9 cellular contexts compared by ENCODE assay signal in genomic region chr10:91925022-91925320, GRCh38. TPM values are rescaled to one million over a fixed set of nuclear protein-coding genes. Genes with fewer than 3 reads are reported as not detected.
DNase-seq lines count a peak whose midpoint lies in the region; ATAC-seq and TF ChIP-seq lines count a peak whose summit lies in the region.
"Had no signal": no experiment of that assay in that cellular context is flagged by ENCODE, and none has a peak within 500 bp of the region (broad histone marks: within the 10 kb centered on the region; RNA-seq: fewer than 3 reads in every experiment).

No MANE protein-coding gene starts in this region.

- H3K9me3 ChIP-seq in Loucy (ENCODE audit: insufficient read depth, low read depth, low read length) (no peaks in the 10 kb centered on the region), colonic mucosa (no peaks in the 10 kb centered on the region)

- H3K4me1 ChIP-seq in Loucy (ENCODE audit: insufficient read depth, low read length, poor library complexity, severe bottlenecking) (peaks cover 56% of the 10 kb centered on the region), colonic mucosa (peaks cover 7% of the 10 kb centered on the region)

- H3K27ac Mint-ChIP-seq in CD14-positive monocyte, result peak overlapping the region in 1 of 7 donors; percentile 15
- H3K27ac Mint-ChIP-seq in naive thymus-derived CD8-positive, alpha-beta T cell, result peak overlapping the region in 4 of 10 donors; percentile 15 to 97 (median 58)

- peak overlapping the region; percentile 99 for H3K4me2 ChIP-seq in Loucy (ENCODE audit: low read depth, low read length, poor library complexity, severe bottlenecking)

- H3K9ac ChIP-seq in Loucy (ENCODE audit: low read depth, low read length, poor library complexity, severe bottlenecking) (peak overlapping the region; percentile 96), colonic mucosa (ENCODE audit: low read depth in 2 of 2, low read length in 2 of 2) (peak overlapping the region; percentile 1 to 28)

- no peaks in the 10 kb centered on the region; the same call in 1 of the 2 replicates for H3F3A ChIP-seq in Loucy (ENCODE audit: low read depth)

- H3K27me3 Mint-ChIP-seq in CD14-positive monocyte (ENCODE audit: low read depth in 3 of 3), result peaks cover 0 to 3% (median 0%) of the 10 kb centered on the region in 3 donors
- H3K27me3 Mint-ChIP-seq in naive thymus-derived CD8-positive, alpha-beta T cell, result no peaks in the 10 kb centered on the region

- H3K36me3 Mint-ChIP-seq in CD14-positive monocyte, result peaks cover 5 to 14% of the 10 kb centered on the region in 2 donors
- peaks cover 0 to 17% (median 4%) of the 10 kb centered on the region in 3 donors for H3K36me3 Mint-ChIP-seq in naive thymus-derived CD8-positive, alpha-beta T cell

- no peak overlapping the region for H3K27ac ChIP-seq in colonic mucosa

- H3K36me3 ChIP-seq in Loucy (ENCODE audit: insufficient read depth, low read length), result no peaks in the 10 kb centered on the region
- no peaks in the 10 kb centered on the region for H3K36me3 ChIP-seq in colonic mucosa

- DNase-seq in CD14-positive monocyte (ENCODE audit: low spot score) (no peak), colonic mucosa (no peak), occipital lobe (lab: John Stamatoyannopoulos, UW) (no peak), NCI-H524 treated with DMSO at 0.1 percent for 48 hours (lab: John Stamatoyannopoulos, UW) (no peak)
- no peak for DNase-seq in naive thymus-derived CD8-positive, alpha-beta T cell
- no peak for DNase-seq in activated CD4-positive, CD25-positive, alpha-beta regulatory T cell treated with anti-CD3 and anti-CD28 coated beads, Interleukin-2, amount 50 U/mL, for 72 hours
- DNase-seq: NCI-H1105 treated with DMSO at 0.1 percent for 48 hours had no signal

- H4K20me1 ChIP-seq in Loucy (ENCODE audit: insufficient read depth, low read length, poor library complexity, severe bottlenecking), result peaks cover 50% of the 10 kb centered on the region

- H3K79me2 ChIP-seq in Loucy (ENCODE audit: insufficient read depth, low read length), result peaks cover 70% of the 10 kb centered on the region

- POLR2A ChIA-PET in naive thymus-derived CD8-positive, alpha-beta T cell (lab: Charles Lee), result interaction anchor here (1.3 kb wide), 1 partner anchor 923 kb away, joined by 6 read pairs; the partner anchor contains the start of gene EXOC6

- no peak overlapping the region for H2AFZ ChIP-seq in Loucy (ENCODE audit: low read length)

- peaks cover 41% of the 10 kb centered on the region for H3K4me1 Mint-ChIP-seq in CD14-positive monocyte
- peaks cover 22 to 56% (median 49%) of the 10 kb centered on the region in 4 donors for H3K4me1 Mint-ChIP-seq in naive thymus-derived CD8-positive, alpha-beta T cell

- H3K27me3 ChIP-seq in Loucy (ENCODE audit: insufficient read depth, low read length, poor library complexity, severe bottlenecking), result no peaks in the 10 kb centered on the region
- H3K27me3 ChIP-seq in colonic mucosa, result no peaks in the 10 kb centered on the region

- intact Hi-C loops in CD14-positive monocyte (cut with micrococcal nuclease) (loop anchor here in 1 of 2 donors (5.0 kb wide), 1 partner anchor 128 kb away; the partner anchor contains the start of gene TNKS2), colonic mucosa (cut with DNase I) (no loop called here)

- no peak for ATAC-seq in naive thymus-derived CD8-positive, alpha-beta T cell
- no peak for ATAC-seq in GM21619 (IDR thresholded peaks at IDR 0.05; ENCODE audit: unreplicated experiment)

- no peaks in the 10 kb centered on the region for H3K9me2 ChIP-seq in Loucy (replicated peaks; ENCODE audit: low read depth, low read length)

- H3K9me3 Mint-ChIP-seq in CD14-positive monocyte, result peaks cover 0 to 4% (median 2%) of the 10 kb centered on the region in 7 donors
- H3K9me3 Mint-ChIP-seq in naive thymus-derived CD8-positive, alpha-beta T cell, result peaks cover 0 to 1% (median 0%) of the 10 kb centered on the region in 9 donors

- H3K4me3 Mint-ChIP-seq in CD14-positive monocyte, result peak overlapping the region; percentile 86 to 95
- H3K4me3 Mint-ChIP-seq in naive thymus-derived CD8-positive, alpha-beta T cell, result peak overlapping the region; percentile 88 to 100 (median 94)

- no peak for TF ChIP-seq CTCF in CD14-positive monocyte (IDR thresholded peaks at IDR 0.05)
- TF ChIP-seq CTCF in Loucy (conservative IDR thresholded peaks at IDR 0.05; ENCODE audit: low read length), result no peak
- no peak for TF ChIP-seq CTCF in colonic mucosa (IDR thresholded peaks at IDR 0.05)

- H3K4me3 ChIP-seq in Loucy (ENCODE audit: low read length, poor library complexity, severe bottlenecking), result peak overlapping the region; percentile 98
- peak overlapping the region; percentile 91 for H3K4me3 ChIP-seq in colonic mucosa

RNA-seq across cellular contexts. Expression of gene BTAF1, which starts 1.4 kb away (rescaled TPM):
- 1 to 10 TPM; 3.7 to 5.1 TPM for polyA plus RNA-seq in CD14-positive monocyte
- total RNA-seq in colonic mucosa, result 10 to 100 TPM; 20.7 to 25.0 TPM
- 10 to 100 TPM; 81.6 to 82.7 TPM for total RNA-seq in naive thymus-derived CD8-positive, alpha-beta T cell
- polyA plus RNA-seq in naive thymus-derived CD8-positive, alpha-beta T cell, result 1 to 10 TPM; 7.9 to 9.1 (median 8.6) TPM
- total RNA-seq in occipital lobe, result 90.6 TPM

RNA-seq across cellular contexts. Expression of gene FGFBP3, which starts 15.7 kb away (rescaled TPM):
- polyA plus RNA-seq in CD14-positive monocyte, result under 1 TPM; 0.30 to 0.32 TPM
- total RNA-seq in colonic mucosa (1 to 10 TPM; 1.1 to 2.8 TPM), occipital lobe (29.8 TPM)
- total RNA-seq in naive thymus-derived CD8-positive, alpha-beta T cell, result 10 to 100 TPM in 1 of 2 experiments, 1 to 10 TPM in 1; 9.4 to 10.2 TPM
- polyA plus RNA-seq in naive thymus-derived CD8-positive, alpha-beta T cell, result 1 to 10 TPM; 2.5 to 4.0 (median 2.7) TPM
